1 cellular context compared by ENCODE assay signal in the genomic region with DNA sequence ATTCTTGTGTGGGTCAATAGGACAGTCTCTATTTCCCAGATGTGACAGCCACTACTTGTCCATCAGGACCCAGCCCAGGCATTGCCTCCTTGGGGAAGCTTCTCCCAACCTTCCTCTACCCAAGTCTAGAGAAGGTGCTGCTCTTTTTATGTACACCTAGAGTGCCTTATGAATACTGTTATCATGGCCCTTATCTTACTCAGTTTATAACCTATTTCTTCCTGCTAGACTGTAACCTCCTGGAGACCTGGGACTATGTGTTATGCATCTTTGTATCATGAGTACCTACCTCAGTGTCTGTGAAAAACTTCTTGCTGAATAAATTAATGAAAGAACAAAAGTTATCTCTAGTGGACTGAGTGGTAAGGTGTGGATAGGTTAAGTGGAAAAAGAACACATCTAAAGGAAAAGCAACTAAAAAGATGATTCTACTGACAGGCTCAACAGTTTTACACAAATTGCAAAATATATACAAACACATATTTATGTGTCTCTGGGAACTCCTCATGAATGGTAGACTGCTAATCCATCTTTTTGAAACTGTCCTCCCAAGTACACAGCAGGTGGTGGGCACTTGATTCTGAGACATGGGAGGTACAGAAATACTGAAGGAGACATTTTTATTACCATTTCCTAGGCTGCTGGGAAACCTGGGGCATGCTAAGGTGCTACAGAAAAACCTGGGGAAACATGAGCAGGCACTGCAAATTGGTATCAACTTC.
TF ChIP-seq lines count a peak whose summit lies in the region.

No MANE protein-coding gene starts in this region.

TF ChIP-seq in IMR-90, 13 proteins besides CTCF, POLR2A, EP300 and RAD21 (continued from another document):
- TF ChIP-seq RCOR1 (IDR thresholded peaks at IDR 0.05; ENCODE audit: insufficient replicate concordance, low read length) = no peak
- no peak for TF ChIP-seq BHLHE40 (IDR thresholded peaks at IDR 0.05; ENCODE audit: low read depth, low read length)
- no peak for TF ChIP-seq MAZ (IDR thresholded peaks at IDR 0.05; ENCODE audit: borderline replicate concordance, low read depth, low read length)
- no peak for TF ChIP-seq RFX5 (IDR thresholded peaks at IDR 0.05; ENCODE audit: low read depth, low read length)
- TF ChIP-seq, protein P1, sequence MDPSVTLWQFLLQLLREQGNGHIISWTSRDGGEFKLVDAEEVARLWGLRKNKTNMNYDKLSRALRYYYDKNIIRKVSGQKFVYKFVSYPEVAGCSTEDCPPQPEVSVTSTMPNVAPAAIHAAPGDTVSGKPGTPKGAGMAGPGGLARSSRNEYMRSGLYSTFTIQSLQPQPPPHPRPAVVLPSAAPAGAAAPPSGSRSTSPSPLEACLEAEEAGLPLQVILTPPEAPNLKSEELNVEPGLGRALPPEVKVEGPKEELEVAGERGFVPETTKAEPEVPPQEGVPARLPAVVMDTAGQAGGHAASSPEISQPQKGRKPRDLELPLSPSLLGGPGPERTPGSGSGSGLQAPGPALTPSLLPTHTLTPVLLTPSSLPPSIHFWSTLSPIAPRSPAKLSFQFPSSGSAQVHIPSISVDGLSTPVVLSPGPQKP (IDR thresholded peaks at IDR 0.05; ENCODE audit: borderline replicate concordance, low read depth, low read length) = no peak
- TF ChIP-seq SMC3 (IDR thresholded peaks at IDR 0.05; ENCODE audit: low read depth, low read length) = no peak
- TF ChIP-seq NFE2L2 (IDR thresholded peaks at IDR 0.05; ENCODE audit: low read depth, low read length) = no peak
- TF ChIP-seq MXI1 (IDR thresholded peaks at IDR 0.05; ENCODE audit: borderline replicate concordance, low read depth, low read length) = no peak
